ENCODE assay signal across 25 cellular contexts in the genomic region with DNA sequence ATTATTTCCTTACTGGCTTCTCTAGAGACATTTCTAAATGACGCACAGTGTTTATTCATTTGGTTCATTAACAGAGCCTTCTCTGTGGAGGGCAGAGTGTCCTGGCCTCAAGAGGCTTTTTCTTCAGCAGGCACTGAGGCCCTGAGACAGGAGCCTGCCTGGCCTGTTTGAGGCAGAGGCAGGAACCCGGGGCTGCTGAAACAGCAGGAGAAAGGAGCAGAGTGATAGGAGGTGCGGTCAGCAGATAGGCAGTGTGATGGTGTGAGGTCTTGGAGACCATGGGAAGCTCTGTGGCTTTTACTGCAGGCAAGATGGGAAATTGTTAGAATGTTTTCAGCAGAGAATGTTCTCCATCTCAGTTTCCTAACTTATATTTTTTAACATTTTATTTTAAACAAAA.
"Had no signal": no experiment of that assay in that cellular context is flagged by ENCODE, and none has a peak within 500 bp of the region (broad histone marks: within the 10 kb centered on the region; RNA-seq: fewer than 3 reads in every experiment).

No MANE protein-coding gene starts in this region.

- H3K27me3 Mint-ChIP-seq: naive B cell; stimulated activated naive CD8-positive, alpha-beta T cell treated with anti-CD3 and anti-CD28 coated beads, Interleukin-15, Interleukin-2, amounts not matched to agents 100 ng/mL and 50 ng/mL, for 24 hours had no signal

- H3K4me1 Mint-ChIP-seq: naive B cell; natural killer cell; stimulated activated effector memory CD8-positive, alpha-beta T cell treated with anti-CD3 and anti-CD28 coated beads, Interleukin-12 subunit alpha, Interleukin-12 subunit beta, amount 100 ng/mL, for 72 hours had no signal

- H3K4me3 Mint-ChIP-seq: mesothelial cell of epicardium; natural killer cell; stimulated activated effector memory CD8-positive, alpha-beta T cell treated with anti-CD3 and anti-CD28 coated beads, Interleukin-12 subunit alpha, Interleukin-12 subunit beta, amount 100 ng/mL, for 72 hours; stimulated activated naive CD8-positive, alpha-beta T cell treated with anti-CD3 and anti-CD28 coated beads, Interleukin-15, Interleukin-2, amounts not matched to agents 100 ng/mL and 50 ng/mL, for 24 hours had no signal

- H3K27me3 ChIP-seq: pancreas, sigmoid colon, spleen, suprapubic skin, tibial artery, upper lobe of right lung had no signal

- H3K4me1 ChIP-seq: pancreas, prostate gland, spleen, suprapubic skin, tibial artery, upper lobe of right lung had no signal

- DNase-seq: hypothalamus; islet precursor cell; left ventricle myocardium inferior; naive B cell; natural killer cell; nucleus accumbens; pancreas; posterior cingulate gyrus; retina; right cardiac atrium; sigmoid colon; small intestine; spleen; stimulated activated CD4-positive, alpha-beta T cell treated with anti-CD3 and anti-CD28 coated beads, Interleukin-4, amount 100 ng/mL, for 24 hours; stimulated activated naive CD4-positive, alpha-beta T cell; tibial artery; trophoblast cell; upper lobe of right lung had no signal

- H3K36me3 Mint-ChIP-seq: naive B cell; natural killer cell; stimulated activated effector memory CD8-positive, alpha-beta T cell treated with anti-CD3 and anti-CD28 coated beads, Interleukin-12 subunit alpha, Interleukin-12 subunit beta, amount 100 ng/mL, for 72 hours had no signal

- H3K36me3 ChIP-seq: pancreas, prostate gland, sigmoid colon, spleen, suprapubic skin, thoracic aorta, upper lobe of right lung had no signal

- H3K27ac ChIP-seq: left ventricle myocardium inferior, pancreas, prostate gland, sigmoid colon, spleen, suprapubic skin, thoracic aorta, tibial artery, upper lobe of right lung had no signal

- H3K27ac Mint-ChIP-seq: mesothelial cell of epicardium; naive B cell; natural killer cell; stimulated activated effector memory CD8-positive, alpha-beta T cell treated with anti-CD3 and anti-CD28 coated beads, Interleukin-12 subunit alpha, Interleukin-12 subunit beta, amount 100 ng/mL, for 72 hours; stimulated activated naive CD8-positive, alpha-beta T cell treated with anti-CD3 and anti-CD28 coated beads, Interleukin-15, Interleukin-2, amounts not matched to agents 100 ng/mL and 50 ng/mL, for 24 hours had no signal

- H3K9me3 ChIP-seq: pancreas, prostate gland, sigmoid colon, suprapubic skin, thoracic aorta, tibial artery, upper lobe of right lung had no signal

- H3K9me3 Mint-ChIP-seq: stimulated activated effector memory CD8-positive, alpha-beta T cell treated with anti-CD3 and anti-CD28 coated beads, Interleukin-12 subunit alpha, Interleukin-12 subunit beta, amount 100 ng/mL, for 72 hours had no signal

- ATAC-seq: natural killer cell; pancreas; stimulated activated effector memory CD8-positive, alpha-beta T cell treated with anti-CD3 and anti-CD28 coated beads, Interleukin-12 subunit alpha, Interleukin-12 subunit beta, amount 100 ng/mL, for 72 hours; upper lobe of right lung had no signal

- H3K4me3 ChIP-seq: left ventricle myocardium inferior, lung, pancreas, prostate gland, sigmoid colon, spleen, suprapubic skin, thoracic aorta, tibial artery, upper lobe of right lung had no signal
